ENCODE assay signal across 8 cellular contexts in the genomic region with DNA sequence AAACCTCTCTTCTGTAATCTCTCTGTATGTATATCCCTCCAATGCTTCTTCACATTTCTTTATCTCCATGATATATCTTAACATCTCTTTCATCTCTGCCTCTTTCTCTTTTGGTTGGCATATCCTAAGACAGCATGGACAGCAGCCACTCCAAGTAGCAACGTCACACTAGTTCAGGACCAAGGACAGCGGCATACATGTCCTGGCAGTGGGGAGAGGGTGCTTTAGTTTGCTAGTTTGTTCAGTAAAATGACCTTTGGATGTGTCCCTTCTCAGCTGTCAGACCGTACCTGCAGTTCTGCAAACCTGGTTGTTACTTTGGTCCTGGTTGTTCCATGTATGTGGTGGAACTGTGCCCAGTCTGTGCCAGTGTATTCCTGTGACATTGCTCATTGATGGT.
DNase-seq lines count a peak whose midpoint lies in the region; ATAC-seq and TF ChIP-seq lines count a peak whose summit lies in the region.

No MANE protein-coding gene starts in this region.

- no peaks in the 10 kb centered on the region for H3K36me3 ChIP-seq in mammary epithelial cell (ENCODE audit: insufficient read depth, low read length)

- no peaks in the 10 kb centered on the region for H3K27me3 ChIP-seq in mammary epithelial cell (ENCODE audit: insufficient read depth, low read length)

- no peak for TF ChIP-seq CTCF in LNCaP clone FGC (IDR thresholded peaks at IDR 0.05; ENCODE audit: control insufficient read depth, extremely low read depth, insufficient read depth)
- no peak for TF ChIP-seq CTCF in mammary epithelial cell (conservative IDR thresholded peaks at IDR 0.05 in 1 of 2, IDR thresholded peaks at IDR 0.05 in 1 of 2; ENCODE audit: extremely low read depth in 1 of 2, insufficient read depth in 1 of 2, low read depth in 1 of 2, low read length in 2 of 2)

- in situ Hi-C loops in mammary epithelial cell (cut with MboI; ENCODE audit: low sequenced_read_pairs in 2 of 2) = no loop called here

- no peak overlapping the region for H3K27ac ChIP-seq in mammary epithelial cell (ENCODE audit: insufficient read depth, low read depth, low read length)

- no peak overlapping the region for H3K9ac ChIP-seq in mammary epithelial cell (ENCODE audit: insufficient read depth, low read length)

- no peaks in the 10 kb centered on the region for H3K79me2 ChIP-seq in mammary epithelial cell (ENCODE audit: insufficient read depth, low read length)

- DNase-seq in GM04503 (ENCODE audit: low read depth) (peak; percentile 17), LNCaP clone FGC (ENCODE audit: low read depth) (peak; percentile 59), mammary epithelial cell (peak; percentile 58), lung microvascular endothelial cell (ENCODE audit: low read depth in 2 of 2) (peak; percentile 78 to 84), NCI-H2029 (lab: John Stamatoyannopoulos, UW) (no peak), germinal center (ENCODE audit: low spot score) (no peak)
- no peak for DNase-seq in activated CD4-positive, CD25-positive, alpha-beta regulatory T cell (lab: John Stamatoyannopoulos, UW)

- 37% methylated on average over 3 of the region's 3 CpGs for WGBS in mammary epithelial cell (ENCODE audit: low coverage, missing lambda C conversion rate)

- dilution Hi-C loops in mammary epithelial cell (cut with HindIII; ENCODE audit: low sequenced_read_pairs) = no loop called here

- H3K4me1 ChIP-seq in mammary epithelial cell (ENCODE audit: insufficient read depth, low read length) = no peaks in the 10 kb centered on the region

- H3K4me2 ChIP-seq in mammary epithelial cell (ENCODE audit: insufficient read depth, low read depth, low read length) = no peak overlapping the region

- no peaks in the 10 kb centered on the region for H4K20me1 ChIP-seq in mammary epithelial cell (ENCODE audit: insufficient read depth, low read length)

- ATAC-seq in GM21423 (IDR thresholded peaks at IDR 0.05; ENCODE audit: unreplicated experiment) = no peak

- CTCF ChIA-PET in mammary epithelial cell (lab: Charles Lee; ENCODE audit: low non-redundant PET) = no interaction called here

- H3K4me3 ChIP-seq in LNCaP clone FGC (ENCODE audit: low read depth, low read length) (no peak overlapping the region), mammary epithelial cell (replicated peaks in 1 of 3; ENCODE audit: insufficient read depth in 1 of 3, low read depth in 2 of 3, low read length in 3 of 3) (no peak overlapping the region)

- H2AFZ ChIP-seq in mammary epithelial cell (ENCODE audit: low read depth, low read length) = no peak overlapping the region

- no TSS peak for BruUV-seq in mammary epithelial cell (replicated peaks; lab: Mats Ljungman, UMichigan)

- intact Hi-C loops in mammary epithelial cell (cut with micrococcal nuclease) = no loop called here

- H3K9me3 ChIP-seq in mammary epithelial cell (replicated peaks; ENCODE audit: insufficient read depth, low read length) = no peaks in the 10 kb centered on the region

Comparison
In these comparisons a context has a peak if more than half of its experiments do, and no peak if none do; other contexts are left out.
1. DNase-seq: peak in GM04503 (single experiment), LNCaP clone FGC (single experiment), mammary epithelial cell (single experiment) and lung microvascular endothelial cell (2 of 2); none in NCI-H2029 (single experiment), activated CD4-positive, CD25-positive, alpha-beta regulatory T cell (0 of 4) and germinal center (single experiment).